In genomic region chr2:171018522-171018921, GRCh38 we compare ENCODE assay signal across 16 cellular contexts.
DNase-seq lines count a peak whose midpoint lies in the region; ATAC-seq and TF ChIP-seq lines count a peak whose summit lies in the region.
"Had no signal": no experiment of that assay in that cellular context is flagged by ENCODE, and none has a peak within 500 bp of the region (broad histone marks: within the 10 kb centered on the region; RNA-seq: fewer than 3 reads in every experiment).

No MANE protein-coding gene starts in this region.

- H3K27ac ChIP-seq in brain microvascular endothelial cell, result no peak overlapping the region
- H3K27ac ChIP-seq: tibial artery had no signal

- H3K9me3 Mint-ChIP-seq in activated T-cell treated with anti-CD3 and anti-CD28 coated beads, Interleukin-2, amount 50 U/mL, for 4 hours, result no peaks in the 10 kb centered on the region
- no peaks in the 10 kb centered on the region for H3K9me3 Mint-ChIP-seq in stimulated activated effector memory CD8-positive, alpha-beta T cell treated with anti-CD3 and anti-CD28 coated beads, Interleukin-12 subunit alpha, Interleukin-12 subunit beta, amount 100 ng/mL, for 72 hours

- peak overlapping the region; percentile 84 for H3K27ac Mint-ChIP-seq in stimulated activated effector memory CD8-positive, alpha-beta T cell treated with anti-CD3 and anti-CD28 coated beads, Interleukin-12 subunit alpha, Interleukin-12 subunit beta, amount 100 ng/mL, for 72 hours

- in situ Hi-C loops in brain microvascular endothelial cell (cut with HindIII; ENCODE audit: low pct_ligation_motif_present, low sequenced_read_pairs), result no loop called here

- TF ChIP-seq CTCF in brain microvascular endothelial cell (IDR thresholded peaks at IDR 0.05; ENCODE audit: low read depth, low read length, missing control alignments), result no peak

- H3K4me3 ChIP-seq in brain microvascular endothelial cell (ENCODE audit: low read depth, low read length), result no peak overlapping the region
- H3K4me3 ChIP-seq: tibial artery had no signal

- ATAC-seq in activated T-cell treated with anti-CD3 and anti-CD28 coated beads, Interleukin-2, amount 50 U/mL, for 4 hours, result peak; percentile 93
- ATAC-seq in GM21423 (IDR thresholded peaks at IDR 0.05; ENCODE audit: unreplicated experiment) (peak; percentile 63), HG03175 (IDR thresholded peaks at IDR 0.05; ENCODE audit: unreplicated experiment) (peak; percentile 73)
- peak; percentile 99 for ATAC-seq in stimulated activated effector memory CD8-positive, alpha-beta T cell treated with anti-CD3 and anti-CD28 coated beads, Interleukin-12 subunit alpha, Interleukin-12 subunit beta, amount 100 ng/mL, for 72 hours
- ATAC-seq: HCT116 had no signal

- peaks cover 35% of the 10 kb centered on the region for H3K36me3 Mint-ChIP-seq in activated T-cell treated with anti-CD3 and anti-CD28 coated beads, Interleukin-2, amount 50 U/mL, for 4 hours (ENCODE audit: insufficient read depth)
- H3K36me3 Mint-ChIP-seq in stimulated activated effector memory CD8-positive, alpha-beta T cell treated with anti-CD3 and anti-CD28 coated beads, Interleukin-12 subunit alpha, Interleukin-12 subunit beta, amount 100 ng/mL, for 72 hours, result peaks cover 47% of the 10 kb centered on the region

- no peak for DNase-seq in activated T-cell treated with anti-CD3 and anti-CD28 coated beads, Interleukin-2, amount 50 U/mL, for 4 hours
- DNase-seq in activated T-cell treated with anti-CD3 and anti-CD28 coated beads, Interleukin-2, amount 50 U/mL, for 1 hour, result no peak
- no peak for DNase-seq in stimulated activated effector memory CD8-positive, alpha-beta T cell treated with anti-CD3 and anti-CD28 coated beads, Interleukin-12 subunit alpha, Interleukin-12 subunit beta, amount 100 ng/mL, for 72 hours (ENCODE audit: low spot score in 2 of 2)
- DNase-seq in NCI-H446 treated with DMSO at 0.1 percent for 48 hours (lab: John Stamatoyannopoulos, UW), result no peak
- no peak for DNase-seq in globus pallidus (ENCODE audit: low spot score)
- DNase-seq in brain microvascular endothelial cell, result no peak
- DNase-seq: activated CD4-positive, CD25-positive, alpha-beta regulatory T cell; effector memory CD4-positive, alpha-beta T cell; hypothalamus; mammary epithelial cell; NCI-H524 treated with DMSO at 0.1 percent for 48 hours; SHP77 treated with DMSO at 0.1 percent for 48 hours; tibial artery had no signal

- peaks cover 10% of the 10 kb centered on the region for H3K36me3 ChIP-seq in brain microvascular endothelial cell (replicated peaks)

- no peaks in the 10 kb centered on the region for H3K27me3 Mint-ChIP-seq in activated T-cell treated with anti-CD3 and anti-CD28 coated beads, Interleukin-2, amount 50 U/mL, for 4 hours (ENCODE audit: low read depth)

- no peaks in the 10 kb centered on the region for H3K27me3 ChIP-seq in brain microvascular endothelial cell (replicated peaks)
- H3K27me3 ChIP-seq: tibial artery had no signal

- no peak overlapping the region for H3K4me3 Mint-ChIP-seq in activated T-cell treated with anti-CD3 and anti-CD28 coated beads, Interleukin-2, amount 50 U/mL, for 4 hours
- H3K4me3 Mint-ChIP-seq in stimulated activated effector memory CD8-positive, alpha-beta T cell treated with anti-CD3 and anti-CD28 coated beads, Interleukin-12 subunit alpha, Interleukin-12 subunit beta, amount 100 ng/mL, for 72 hours, result no peak overlapping the region

- H3K4me1 Mint-ChIP-seq in activated T-cell treated with anti-CD3 and anti-CD28 coated beads, Interleukin-2, amount 50 U/mL, for 4 hours (ENCODE audit: low read depth), result peaks cover 37% of the 10 kb centered on the region
- peaks cover 16% of the 10 kb centered on the region for H3K4me1 Mint-ChIP-seq in stimulated activated effector memory CD8-positive, alpha-beta T cell treated with anti-CD3 and anti-CD28 coated beads, Interleukin-12 subunit alpha, Interleukin-12 subunit beta, amount 100 ng/mL, for 72 hours
